17 cellular contexts compared by ENCODE assay signal in the genomic region with DNA sequence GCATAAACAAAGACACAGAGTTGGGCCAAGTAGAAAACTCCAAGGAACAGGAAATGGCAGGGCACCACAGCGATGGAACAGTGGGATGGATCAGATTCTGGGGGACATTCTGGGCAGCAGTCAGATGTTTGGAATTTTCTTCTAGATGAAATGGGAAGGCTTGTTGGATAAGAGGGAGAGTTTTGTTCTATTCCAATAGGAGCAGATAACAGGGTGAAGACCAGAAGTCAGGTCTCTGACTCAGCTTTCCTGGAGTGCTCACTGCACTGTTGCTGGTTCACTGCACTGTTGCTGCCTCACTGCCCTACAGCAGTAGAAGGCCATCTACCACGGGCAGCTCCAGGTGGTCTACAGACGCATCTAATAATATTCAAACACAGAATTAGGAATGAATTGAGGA.
A peak's percentile ranks its signal among the peaks of the same experiment; 100 is the strongest.
DNase-seq lines count a peak whose midpoint lies in the region; ATAC-seq and TF ChIP-seq lines count a peak whose summit lies in the region.
"Had no signal": no experiment of that assay in that cellular context is flagged by ENCODE, and none has a peak within 500 bp of the region (broad histone marks: within the 10 kb centered on the region; RNA-seq: fewer than 3 reads in every experiment).

No MANE protein-coding gene starts in this region.

- H3K4me3 ChIP-seq in choroid plexus epithelial cell (ENCODE audit: low read depth, low read length) = no peak overlapping the region
- H3K4me3 ChIP-seq: esophagus muscularis mucosa, SJSA1 had no signal

- H3K36me3 Mint-ChIP-seq in activated naive CD4-positive, alpha-beta T cell treated with anti-CD3 and anti-CD28 coated beads, Interleukin-2, amount 50 U/mL, for 72 hours = peaks cover 0 to 11% of the 10 kb centered on the region in 2 donors

- DNase-seq in Daoy (ENCODE audit: low read depth) = peak; percentile 3
- DNase-seq in NCI-H226 = peak; percentile 24
- peak; percentile 54 for DNase-seq in choroid plexus epithelial cell (ENCODE audit: low read depth)
- peak; percentile 26 for DNase-seq in kidney tubule cell (ENCODE audit: low spot score)
- no peak for DNase-seq in NCI-H1092 treated with DMSO at 0.1 percent for 48 hours (lab: John Stamatoyannopoulos, UW)
- DNase-seq in activated naive CD4-positive, alpha-beta T cell treated with anti-CD3 and anti-CD28 coated beads, Interleukin-2, amount 50 U/mL, for 72 hours (ENCODE audit: low spot score in 2 of 2) = no peak
- DNase-seq: activated CD4-positive, alpha-beta T cell treated with anti-CD3 and anti-CD28 coated beads for 4 hours; activated naive CD8-positive, alpha-beta T cell treated with anti-CD3 and anti-CD28 coated beads for 36 hours; activated T-cell treated with anti-CD3 and anti-CD28 coated beads for 4 hours; mammary epithelial cell; NCI-H146; NCI-H2227 treated with DMSO at 0.1 percent for 48 hours; nephron progenitor cell had no signal

- peak overlapping the region in 1 of 2 donors; percentile 3 for H3K27ac Mint-ChIP-seq in activated naive CD4-positive, alpha-beta T cell treated with anti-CD3 and anti-CD28 coated beads, Interleukin-2, amount 50 U/mL, for 72 hours
- H3K27ac Mint-ChIP-seq: activated naive CD8-positive, alpha-beta T cell treated with anti-CD3 and anti-CD28 coated beads for 36 hours; nephron progenitor cell had no signal

- TF ChIP-seq CTCF in choroid plexus epithelial cell (conservative IDR thresholded peaks at IDR 0.05; ENCODE audit: low read depth, low read length) = no peak

- ATAC-seq in HG03439 (IDR thresholded peaks at IDR 0.05; ENCODE audit: unreplicated experiment) = no peak
- ATAC-seq in activated naive CD4-positive, alpha-beta T cell treated with anti-CD3 and anti-CD28 coated beads, Interleukin-2, amount 50 U/mL, for 72 hours = no peak
- no peak for ATAC-seq in HG03135 (IDR thresholded peaks at IDR 0.05; ENCODE audit: unreplicated experiment)

- H3K9me3 Mint-ChIP-seq in activated naive CD4-positive, alpha-beta T cell treated with anti-CD3 and anti-CD28 coated beads, Interleukin-2, amount 50 U/mL, for 72 hours = no peaks in the 10 kb centered on the region
- H3K9me3 Mint-ChIP-seq: activated naive CD8-positive, alpha-beta T cell treated with anti-CD3 and anti-CD28 coated beads for 36 hours had no signal

Comparison
In these comparisons a context has a peak if more than half of its experiments do, and no peak if none do; other contexts are left out.
1. DNase-seq: peak in Daoy (single experiment), NCI-H226 (single experiment), choroid plexus epithelial cell (single experiment) and kidney tubule cell (single experiment); none in NCI-H1092 treated with DMSO at 0.1 percent for 48 hours (single experiment) and activated naive CD4-positive, alpha-beta T cell treated with anti-CD3 and anti-CD28 coated beads, Interleukin-2, amount 50 U/mL, for 72 hours (0 of 2).